ENCODE assay signal across 1 cellular context in the genomic region with DNA sequence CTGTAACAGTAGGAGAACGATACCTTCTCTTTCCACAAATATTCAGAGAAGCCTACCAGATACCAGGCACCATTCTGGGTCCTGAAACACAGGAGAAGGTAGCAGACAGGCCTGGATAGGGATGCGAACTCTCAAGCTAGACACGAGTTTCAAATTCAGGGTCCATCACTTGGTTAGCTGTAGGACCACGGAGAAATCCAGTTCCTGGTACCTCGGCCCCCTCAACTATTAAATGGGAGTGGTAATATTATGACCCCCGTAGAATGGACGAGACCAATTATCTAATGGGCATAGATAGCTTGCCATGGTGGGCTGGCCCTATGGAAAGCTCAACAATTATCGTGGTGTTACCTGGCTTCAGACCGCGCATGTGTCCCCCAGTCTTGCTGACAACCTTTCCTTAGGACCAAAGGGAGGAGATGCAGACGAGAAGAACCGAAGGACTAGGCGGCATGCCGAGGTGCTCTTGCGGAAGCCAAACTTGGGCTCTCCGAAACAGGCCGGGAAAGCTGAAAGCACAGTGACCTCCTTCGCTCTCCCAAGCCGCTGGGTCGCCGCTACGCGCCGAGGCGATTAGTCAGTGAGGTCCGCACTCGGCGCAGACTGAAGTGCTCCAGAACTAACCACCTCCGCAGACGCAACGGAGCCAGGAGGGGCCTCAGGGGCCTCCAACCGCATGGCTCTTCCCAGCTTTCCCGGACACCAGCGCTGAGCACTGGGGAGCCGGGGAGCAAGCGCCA.
TF ChIP-seq lines count a peak whose summit lies in the region.

No MANE protein-coding gene starts in this region.

TF ChIP-seq in WTC11, 78 proteins besides CTCF, POLR2A, EP300 and RAD21 (continued from another document):
- TF ChIP-seq, protein P1, sequence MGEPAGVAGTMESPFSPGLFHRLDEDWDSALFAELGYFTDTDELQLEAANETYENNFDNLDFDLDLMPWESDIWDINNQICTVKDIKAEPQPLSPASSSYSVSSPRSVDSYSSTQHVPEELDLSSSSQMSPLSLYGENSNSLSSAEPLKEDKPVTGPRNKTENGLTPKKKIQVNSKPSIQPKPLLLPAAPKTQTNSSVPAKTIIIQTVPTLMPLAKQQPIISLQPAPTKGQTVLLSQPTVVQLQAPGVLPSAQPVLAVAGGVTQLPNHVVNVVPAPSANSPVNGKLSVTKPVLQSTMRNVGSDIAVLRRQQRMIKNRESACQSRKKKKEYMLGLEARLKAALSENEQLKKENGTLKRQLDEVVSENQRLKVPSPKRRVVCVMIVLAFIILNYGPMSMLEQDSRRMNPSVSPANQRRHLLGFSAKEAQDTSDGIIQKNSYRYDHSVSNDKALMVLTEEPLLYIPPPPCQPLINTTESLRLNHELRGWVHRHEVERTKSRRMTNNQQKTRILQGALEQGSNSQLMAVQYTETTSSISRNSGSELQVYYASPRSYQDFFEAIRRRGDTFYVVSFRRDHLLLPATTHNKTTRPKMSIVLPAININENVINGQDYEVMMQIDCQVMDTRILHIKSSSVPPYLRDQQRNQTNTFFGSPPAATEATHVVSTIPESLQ (CRISPR knock-in tag; IDR thresholded peaks at IDR 0.05): no peak
- no peak for TF ChIP-seq MXD4 (CRISPR knock-in tag; IDR thresholded peaks at IDR 0.05; ENCODE audit: borderline replicate concordance)
- no peak for TF ChIP-seq ZNF671 (CRISPR knock-in tag; IDR thresholded peaks at IDR 0.05)
- TF ChIP-seq, protein P2, sequence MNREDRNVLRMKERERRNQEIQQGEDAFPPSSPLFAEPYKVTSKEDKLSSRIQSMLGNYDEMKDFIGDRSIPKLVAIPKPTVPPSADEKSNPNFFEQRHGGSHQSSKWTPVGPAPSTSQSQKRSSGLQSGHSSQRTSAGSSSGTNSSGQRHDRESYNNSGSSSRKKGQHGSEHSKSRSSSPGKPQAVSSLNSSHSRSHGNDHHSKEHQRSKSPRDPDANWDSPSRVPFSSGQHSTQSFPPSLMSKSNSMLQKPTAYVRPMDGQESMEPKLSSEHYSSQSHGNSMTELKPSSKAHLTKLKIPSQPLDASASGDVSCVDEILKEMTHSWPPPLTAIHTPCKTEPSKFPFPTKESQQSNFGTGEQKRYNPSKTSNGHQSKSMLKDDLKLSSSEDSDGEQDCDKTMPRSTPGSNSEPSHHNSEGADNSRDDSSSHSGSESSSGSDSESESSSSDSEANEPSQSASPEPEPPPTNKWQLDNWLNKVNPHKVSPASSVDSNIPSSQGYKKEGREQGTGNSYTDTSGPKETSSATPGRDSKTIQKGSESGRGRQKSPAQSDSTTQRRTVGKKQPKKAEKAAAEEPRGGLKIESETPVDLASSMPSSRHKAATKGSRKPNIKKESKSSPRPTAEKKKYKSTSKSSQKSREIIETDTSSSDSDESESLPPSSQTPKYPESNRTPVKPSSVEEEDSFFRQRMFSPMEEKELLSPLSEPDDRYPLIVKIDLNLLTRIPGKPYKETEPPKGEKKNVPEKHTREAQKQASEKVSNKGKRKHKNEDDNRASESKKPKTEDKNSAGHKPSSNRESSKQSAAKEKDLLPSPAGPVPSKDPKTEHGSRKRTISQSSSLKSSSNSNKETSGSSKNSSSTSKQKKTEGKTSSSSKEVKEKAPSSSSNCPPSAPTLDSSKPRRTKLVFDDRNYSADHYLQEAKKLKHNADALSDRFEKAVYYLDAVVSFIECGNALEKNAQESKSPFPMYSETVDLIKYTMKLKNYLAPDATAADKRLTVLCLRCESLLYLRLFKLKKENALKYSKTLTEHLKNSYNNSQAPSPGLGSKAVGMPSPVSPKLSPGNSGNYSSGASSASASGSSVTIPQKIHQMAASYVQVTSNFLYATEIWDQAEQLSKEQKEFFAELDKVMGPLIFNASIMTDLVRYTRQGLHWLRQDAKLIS (CRISPR knock-in tag; IDR thresholded peaks at IDR 0.05; ENCODE audit: borderline replicate concordance): no peak
- no peak for TF ChIP-seq ZNF416 (CRISPR knock-in tag; IDR thresholded peaks at IDR 0.05)
- TF ChIP-seq, protein P3, sequence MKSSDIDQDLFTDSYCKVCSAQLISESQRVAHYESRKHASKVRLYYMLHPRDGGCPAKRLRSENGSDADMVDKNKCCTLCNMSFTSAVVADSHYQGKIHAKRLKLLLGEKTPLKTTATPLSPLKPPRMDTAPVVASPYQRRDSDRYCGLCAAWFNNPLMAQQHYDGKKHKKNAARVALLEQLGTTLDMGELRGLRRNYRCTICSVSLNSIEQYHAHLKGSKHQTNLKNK (CRISPR knock-in tag; IDR thresholded peaks at IDR 0.05): no peak
- no peak for TF ChIP-seq MYBL2 (CRISPR knock-in tag; IDR thresholded peaks at IDR 0.05)
- no peak for TF ChIP-seq CREB1 (CRISPR knock-in tag; IDR thresholded peaks at IDR 0.05)
- TF ChIP-seq SMAD3 (CRISPR knock-in tag; IDR thresholded peaks at IDR 0.05; ENCODE audit: borderline replicate concordance): no peak
